Comparison of ENCODE assay signal across 20 cellular contexts in the genomic region with DNA sequence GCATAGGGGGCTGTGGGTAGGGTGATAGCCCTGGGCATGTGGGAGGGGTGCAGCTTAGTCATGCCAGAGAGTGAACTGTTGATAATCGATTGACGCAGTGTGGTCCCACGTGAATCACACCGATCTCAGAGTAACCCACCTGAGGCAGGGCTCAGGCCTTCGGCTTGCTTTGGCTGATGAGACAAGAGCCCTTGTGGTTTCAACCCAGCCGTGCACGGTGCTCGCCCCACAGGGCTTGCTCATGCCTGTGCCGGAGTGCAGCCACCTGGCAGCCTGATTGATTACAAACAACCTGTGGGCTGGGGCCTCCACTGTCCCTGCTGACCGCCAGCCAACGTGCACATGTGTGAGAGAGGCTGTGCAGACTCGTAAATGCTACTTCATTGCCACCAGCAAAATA.
"Had no signal": no experiment of that assay in that cellular context is flagged by ENCODE, and none has a peak within 500 bp of the region (broad histone marks: within the 10 kb centered on the region; RNA-seq: fewer than 3 reads in every experiment).

No MANE protein-coding gene starts in this region.

- DNase-seq: KBM-7; MV-4-11; NCI-H1048; NCI-H1105; NCI-H1417 treated with DMSO at 0.1 percent for 48 hours; NCI-H146; NCI-H1694 treated with DMSO at 0.1 percent for 48 hours; NCI-H1930; NCI-H2081; NCI-H2107; NCI-H2227 treated with DMSO at 0.1 percent for 48 hours; NCI-H524; NCI-H526 treated with DMSO at 0.1 percent for 48 hours; NCI-H748 treated with DMSO at 0.1 percent for 48 hours; NK-92 treated with Interleukin-12 subunit alpha and Interleukin-12 subunit beta, amount 100 ng/mL, for 24 hours; PC-3; SHP77; SK-N-SH had no signal

- ATAC-seq: Panc1, PC-3 had no signal

- H3K27ac ChIP-seq: RWPE1 had no signal
